In the genomic region with DNA sequence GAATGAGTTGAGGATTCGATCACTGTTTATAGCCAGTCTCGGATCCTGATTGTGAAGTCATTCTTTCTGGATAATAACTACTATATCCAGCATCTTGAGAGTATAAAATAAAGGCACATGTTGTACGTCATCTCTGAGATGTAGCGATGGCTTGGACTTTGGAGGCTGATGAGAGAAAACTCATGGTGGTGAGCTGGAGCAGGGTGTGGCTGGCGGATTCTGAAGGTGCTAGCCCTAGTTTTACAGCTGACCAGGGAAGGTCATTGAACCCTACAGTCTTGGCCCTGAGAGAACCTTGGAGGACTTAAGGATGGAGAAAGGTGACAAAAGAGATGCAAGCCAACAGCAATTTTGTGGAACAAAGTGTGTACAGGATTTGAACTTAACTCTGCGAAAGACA, we compare ENCODE assay signal across 1 cellular context.
TF ChIP-seq lines count a peak whose summit lies in the region.

No MANE protein-coding gene starts in this region.

TF ChIP-seq in A549, 52 proteins besides CTCF, POLR2A, EP300 and RAD21 (continued from another document):
- no peak for TF ChIP-seq HOXB5 (CRISPR knock-in tag; IDR thresholded peaks at IDR 0.05)
- no peak for TF ChIP-seq ZNF302 (CRISPR knock-in tag; IDR thresholded peaks at IDR 0.05)
- TF ChIP-seq SMC3 (IDR thresholded peaks at IDR 0.05): no peak
- TF ChIP-seq, protein P1, sequence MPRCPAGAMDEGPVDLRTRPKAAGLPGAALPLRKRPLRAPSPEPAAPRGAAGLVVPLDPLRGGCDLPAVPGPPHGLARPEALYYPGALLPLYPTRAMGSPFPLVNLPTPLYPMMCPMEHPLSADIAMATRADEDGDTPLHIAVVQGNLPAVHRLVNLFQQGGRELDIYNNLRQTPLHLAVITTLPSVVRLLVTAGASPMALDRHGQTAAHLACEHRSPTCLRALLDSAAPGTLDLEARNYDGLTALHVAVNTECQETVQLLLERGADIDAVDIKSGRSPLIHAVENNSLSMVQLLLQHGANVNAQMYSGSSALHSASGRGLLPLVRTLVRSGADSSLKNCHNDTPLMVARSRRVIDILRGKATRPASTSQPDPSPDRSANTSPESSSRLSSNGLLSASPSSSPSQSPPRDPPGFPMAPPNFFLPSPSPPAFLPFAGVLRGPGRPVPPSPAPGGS (IDR thresholded peaks at IDR 0.05): no peak
